ENCODE assay signal across 1 cellular context in the genomic region with DNA sequence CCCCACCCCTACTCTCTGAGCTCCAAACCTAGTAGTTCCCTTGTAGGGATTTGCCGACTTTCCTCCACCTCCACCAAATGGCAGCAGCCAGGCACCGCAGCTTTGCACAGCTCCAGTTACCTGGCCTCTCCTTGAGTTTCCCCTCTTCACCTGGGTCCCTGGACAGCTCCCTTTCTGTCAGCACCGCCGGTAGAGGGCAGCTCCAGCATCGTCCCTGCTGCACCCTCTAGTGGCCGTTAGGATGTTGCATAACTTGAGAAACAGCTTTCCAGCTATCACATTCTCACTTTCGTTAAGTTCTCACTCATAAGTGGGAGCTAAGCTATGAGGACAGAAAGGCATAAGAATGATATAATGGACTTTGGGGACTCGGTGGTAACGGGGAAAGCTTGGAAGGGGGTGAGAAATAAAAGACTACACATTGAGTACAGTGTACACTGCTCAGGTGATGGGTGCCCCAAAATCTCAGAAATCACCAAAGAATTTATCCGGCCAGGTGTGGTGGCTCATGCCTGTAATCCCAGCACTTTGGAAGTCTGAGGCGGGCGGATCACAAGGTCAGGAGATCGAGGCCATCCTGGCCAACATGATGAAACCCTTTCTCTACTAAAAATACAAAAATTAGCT.
TF ChIP-seq lines count a peak whose summit lies in the region.

No MANE protein-coding gene starts in this region.

TF ChIP-seq in GM12878, 131 proteins besides CTCF, POLR2A, EP300 and RAD21 (continued from another document and continues in another):
- TF ChIP-seq E2F8 (IDR thresholded peaks at IDR 0.05; ENCODE audit: low read depth, partially characterized antibody) = no peak
- TF ChIP-seq ASH2L (IDR thresholded peaks at IDR 0.05; ENCODE audit: borderline replicate concordance, low read depth) = no peak
- peak; percentile 62; the same call in 1 of the 2 replicates for TF ChIP-seq MXI1 (IDR thresholded peaks at IDR 0.05; ENCODE audit: low read depth, low read length)
- peak; percentile 50; the same call in 1 of the 2 replicates for TF ChIP-seq ATF3 (IDR thresholded peaks at IDR 0.05; ENCODE audit: borderline replicate concordance, extremely low read depth, low read depth, low read length)
- TF ChIP-seq FOS (IDR thresholded peaks at IDR 0.05; ENCODE audit: borderline replicate concordance, extremely low read depth, insufficient read length) = no peak
- TF ChIP-seq YY1 (IDR thresholded peaks at IDR 0.05; ENCODE audit: low read depth, low read length) = peak; percentile 79
- TF ChIP-seq, protein P1, sequence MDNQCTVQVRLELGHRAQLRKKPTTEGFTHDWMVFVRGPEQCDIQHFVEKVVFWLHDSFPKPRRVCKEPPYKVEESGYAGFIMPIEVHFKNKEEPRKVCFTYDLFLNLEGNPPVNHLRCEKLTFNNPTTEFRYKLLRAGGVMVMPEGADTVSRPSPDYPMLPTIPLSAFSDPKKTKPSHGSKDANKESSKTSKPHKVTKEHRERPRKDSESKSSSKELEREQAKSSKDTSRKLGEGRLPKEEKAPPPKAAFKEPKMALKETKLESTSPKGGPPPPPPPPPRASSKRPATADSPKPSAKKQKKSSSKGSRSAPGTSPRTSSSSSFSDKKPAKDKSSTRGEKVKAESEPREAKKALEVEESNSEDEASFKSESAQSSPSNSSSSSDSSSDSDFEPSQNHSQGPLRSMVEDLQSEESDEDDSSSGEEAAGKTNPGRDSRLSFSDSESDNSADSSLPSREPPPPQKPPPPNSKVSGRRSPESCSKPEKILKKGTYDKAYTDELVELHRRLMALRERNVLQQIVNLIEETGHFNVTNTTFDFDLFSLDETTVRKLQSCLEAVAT (IDR thresholded peaks at IDR 0.05) = no peak
- no peak for TF ChIP-seq SIN3A (IDR thresholded peaks at IDR 0.05; ENCODE audit: low read depth, low read length)
- TF ChIP-seq SMARCA5 (IDR thresholded peaks at IDR 0.05) = peak; percentile 87
- no peak for TF ChIP-seq IRF4 (IDR thresholded peaks at IDR 0.05; ENCODE audit: low read depth, low read length)
- peak; percentile 78; the same call in 2 of the 3 replicates for TF ChIP-seq POU2F2 (IDR thresholded peaks at IDR 0.05; ENCODE audit: borderline replicate concordance, low read depth, low read length)
- no peak for TF ChIP-seq EZH2 (IDR thresholded peaks at IDR 0.05; ENCODE audit: borderline replicate concordance, control insufficient read depth, low read depth, low read length)
- no peak for TF ChIP-seq SRF (IDR thresholded peaks at IDR 0.05; ENCODE audit: low read depth in 2 of 2, low read length in 2 of 2)
- no peak for TF ChIP-seq CBX3 (IDR thresholded peaks at IDR 0.05; ENCODE audit: borderline replicate concordance, low read depth)
- no peak for TF ChIP-seq MYC (IDR thresholded peaks at IDR 0.05; ENCODE audit: insufficient read depth, insufficient read length, insufficient replicate concordance, low read length, severe bottlenecking)
- no peak for TF ChIP-seq NKRF (conservative IDR thresholded peaks at IDR 0.05)
- no peak for TF ChIP-seq USF1 (IDR thresholded peaks at IDR 0.05; ENCODE audit: borderline replicate concordance, extremely low read length, insufficient read depth, low read depth, low read length)
- TF ChIP-seq, protein P2, sequence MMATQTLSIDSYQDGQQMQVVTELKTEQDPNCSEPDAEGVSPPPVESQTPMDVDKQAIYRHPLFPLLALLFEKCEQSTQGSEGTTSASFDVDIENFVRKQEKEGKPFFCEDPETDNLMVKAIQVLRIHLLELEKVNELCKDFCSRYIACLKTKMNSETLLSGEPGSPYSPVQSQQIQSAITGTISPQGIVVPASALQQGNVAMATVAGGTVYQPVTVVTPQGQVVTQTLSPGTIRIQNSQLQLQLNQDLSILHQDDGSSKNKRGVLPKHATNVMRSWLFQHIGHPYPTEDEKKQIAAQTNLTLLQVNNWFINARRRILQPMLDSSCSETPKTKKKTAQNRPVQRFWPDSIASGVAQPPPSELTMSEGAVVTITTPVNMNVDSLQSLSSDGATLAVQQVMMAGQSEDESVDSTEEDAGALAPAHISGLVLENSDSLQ (IDR thresholded peaks at IDR 0.05) = no peak
- no peak for TF ChIP-seq BCL11A (IDR thresholded peaks at IDR 0.05; ENCODE audit: low read depth, low read length)
- no peak for TF ChIP-seq SUPT20H (IDR thresholded peaks at IDR 0.05; ENCODE audit: borderline replicate concordance, control insufficient read depth, low read depth, low read length)
- no peak for TF ChIP-seq RBBP5 (conservative IDR thresholded peaks at IDR 0.05)
- TF ChIP-seq LARP7 (IDR thresholded peaks at IDR 0.05) = no peak
- TF ChIP-seq SP1 (IDR thresholded peaks at IDR 0.05; ENCODE audit: low read depth, low read length) = no peak
- TF ChIP-seq, protein P3, sequence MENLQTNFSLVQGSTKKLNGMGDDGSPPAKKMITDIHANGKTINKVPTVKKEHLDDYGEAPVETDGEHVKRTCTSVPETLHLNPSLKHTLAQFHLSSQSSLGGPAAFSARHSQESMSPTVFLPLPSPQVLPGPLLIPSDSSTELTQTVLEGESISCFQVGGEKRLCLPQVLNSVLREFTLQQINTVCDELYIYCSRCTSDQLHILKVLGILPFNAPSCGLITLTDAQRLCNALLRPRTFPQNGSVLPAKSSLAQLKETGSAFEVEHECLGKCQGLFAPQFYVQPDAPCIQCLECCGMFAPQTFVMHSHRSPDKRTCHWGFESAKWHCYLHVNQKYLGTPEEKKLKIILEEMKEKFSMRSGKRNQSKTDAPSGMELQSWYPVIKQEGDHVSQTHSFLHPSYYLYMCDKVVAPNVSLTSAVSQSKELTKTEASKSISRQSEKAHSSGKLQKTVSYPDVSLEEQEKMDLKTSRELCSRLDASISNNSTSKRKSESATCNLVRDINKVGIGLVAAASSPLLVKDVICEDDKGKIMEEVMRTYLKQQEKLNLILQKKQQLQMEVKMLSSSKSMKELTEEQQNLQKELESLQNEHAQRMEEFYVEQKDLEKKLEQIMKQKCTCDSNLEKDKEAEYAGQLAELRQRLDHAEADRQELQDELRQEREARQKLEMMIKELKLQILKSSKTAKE (IDR thresholded peaks at IDR 0.05; ENCODE audit: low read depth, poor library complexity, severe bottlenecking) = no peak
- TF ChIP-seq RELA (IDR thresholded peaks at IDR 0.05; ENCODE audit: borderline replicate concordance, partially characterized antibody) = no peak
- TF ChIP-seq ZNF24 (IDR thresholded peaks at IDR 0.05) = no peak
- no peak for TF ChIP-seq NBN (IDR thresholded peaks at IDR 0.05)
- TF ChIP-seq IKZF2 (IDR thresholded peaks at IDR 0.05) = no peak
- no peak for TF ChIP-seq FOXM1 (IDR thresholded peaks at IDR 0.05; ENCODE audit: low read depth, low read length)
- TF ChIP-seq CBFB (IDR thresholded peaks at IDR 0.05; ENCODE audit: low read depth) = no peak
- TF ChIP-seq NR2C1 (IDR thresholded peaks at IDR 0.05) = no peak
- TF ChIP-seq, protein P4, sequence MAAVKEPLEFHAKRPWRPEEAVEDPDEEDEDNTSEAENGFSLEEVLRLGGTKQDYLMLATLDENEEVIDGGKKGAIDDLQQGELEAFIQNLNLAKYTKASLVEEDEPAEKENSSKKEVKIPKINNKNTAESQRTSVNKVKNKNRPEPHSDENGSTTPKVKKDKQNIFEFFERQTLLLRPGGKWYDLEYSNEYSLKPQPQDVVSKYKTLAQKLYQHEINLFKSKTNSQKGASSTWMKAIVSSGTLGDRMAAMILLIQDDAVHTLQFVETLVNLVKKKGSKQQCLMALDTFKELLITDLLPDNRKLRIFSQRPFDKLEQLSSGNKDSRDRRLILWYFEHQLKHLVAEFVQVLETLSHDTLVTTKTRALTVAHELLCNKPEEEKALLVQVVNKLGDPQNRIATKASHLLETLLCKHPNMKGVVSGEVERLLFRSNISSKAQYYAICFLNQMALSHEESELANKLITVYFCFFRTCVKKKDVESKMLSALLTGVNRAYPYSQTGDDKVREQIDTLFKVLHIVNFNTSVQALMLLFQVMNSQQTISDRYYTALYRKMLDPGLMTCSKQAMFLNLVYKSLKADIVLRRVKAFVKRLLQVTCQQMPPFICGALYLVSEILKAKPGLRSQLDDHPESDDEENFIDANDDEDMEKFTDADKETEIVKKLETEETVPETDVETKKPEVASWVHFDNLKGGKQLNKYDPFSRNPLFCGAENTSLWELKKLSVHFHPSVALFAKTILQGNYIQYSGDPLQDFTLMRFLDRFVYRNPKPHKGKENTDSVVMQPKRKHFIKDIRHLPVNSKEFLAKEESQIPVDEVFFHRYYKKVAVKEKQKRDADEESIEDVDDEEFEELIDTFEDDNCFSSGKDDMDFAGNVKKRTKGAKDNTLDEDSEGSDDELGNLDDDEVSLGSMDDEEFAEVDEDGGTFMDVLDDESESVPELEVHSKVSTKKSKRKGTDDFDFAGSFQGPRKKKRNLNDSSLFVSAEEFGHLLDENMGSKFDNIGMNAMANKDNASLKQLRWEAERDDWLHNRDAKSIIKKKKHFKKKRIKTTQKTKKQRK (IDR thresholded peaks at IDR 0.05; ENCODE audit: low read depth, low read length) = no peak
- TF ChIP-seq RUNX3 (IDR thresholded peaks at IDR 0.05; ENCODE audit: low read length) = no peak
- TF ChIP-seq YBX1 (IDR thresholded peaks at IDR 0.05) = no peak
- 0 out of 2 replicates have a peak, but pooled peaks have one; percentile 21 for TF ChIP-seq CREB1 (IDR thresholded peaks at IDR 0.05; ENCODE audit: low read depth)
- no peak for TF ChIP-seq BRCA1 (IDR thresholded peaks at IDR 0.05; ENCODE audit: low read depth, low read length)
- no peak for TF ChIP-seq NFIC (IDR thresholded peaks at IDR 0.05; ENCODE audit: low read depth, low read length)
- no peak for TF ChIP-seq MAX (IDR thresholded peaks at IDR 0.05; ENCODE audit: low read depth, low read length)
- TF ChIP-seq STAT3 (IDR thresholded peaks at IDR 0.05; ENCODE audit: low read depth, low read length) = no peak
- no peak for TF ChIP-seq GATAD2B (conservative IDR thresholded peaks at IDR 0.05; ENCODE audit: low read depth)
- TF ChIP-seq, protein P5, sequence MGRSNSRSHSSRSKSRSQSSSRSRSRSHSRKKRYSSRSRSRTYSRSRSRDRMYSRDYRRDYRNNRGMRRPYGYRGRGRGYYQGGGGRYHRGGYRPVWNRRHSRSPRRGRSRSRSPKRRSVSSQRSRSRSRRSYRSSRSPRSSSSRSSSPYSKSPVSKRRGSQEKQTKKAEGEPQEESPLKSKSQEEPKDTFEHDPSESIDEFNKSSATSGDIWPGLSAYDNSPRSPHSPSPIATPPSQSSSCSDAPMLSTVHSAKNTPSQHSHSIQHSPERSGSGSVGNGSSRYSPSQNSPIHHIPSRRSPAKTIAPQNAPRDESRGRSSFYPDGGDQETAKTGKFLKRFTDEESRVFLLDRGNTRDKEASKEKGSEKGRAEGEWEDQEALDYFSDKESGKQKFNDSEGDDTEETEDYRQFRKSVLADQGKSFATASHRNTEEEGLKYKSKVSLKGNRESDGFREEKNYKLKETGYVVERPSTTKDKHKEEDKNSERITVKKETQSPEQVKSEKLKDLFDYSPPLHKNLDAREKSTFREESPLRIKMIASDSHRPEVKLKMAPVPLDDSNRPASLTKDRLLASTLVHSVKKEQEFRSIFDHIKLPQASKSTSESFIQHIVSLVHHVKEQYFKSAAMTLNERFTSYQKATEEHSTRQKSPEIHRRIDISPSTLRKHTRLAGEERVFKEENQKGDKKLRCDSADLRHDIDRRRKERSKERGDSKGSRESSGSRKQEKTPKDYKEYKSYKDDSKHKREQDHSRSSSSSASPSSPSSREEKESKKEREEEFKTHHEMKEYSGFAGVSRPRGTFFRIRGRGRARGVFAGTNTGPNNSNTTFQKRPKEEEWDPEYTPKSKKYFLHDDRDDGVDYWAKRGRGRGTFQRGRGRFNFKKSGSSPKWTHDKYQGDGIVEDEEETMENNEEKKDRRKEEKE (IDR thresholded peaks at IDR 0.05) = no peak
- TF ChIP-seq HDGF (IDR thresholded peaks at IDR 0.05) = no peak
- no peak for TF ChIP-seq HDAC6 (IDR thresholded peaks at IDR 0.05; ENCODE audit: unreplicated experiment)
